In genomic region chrX:39762266-39762841, GRCh38 we compare ENCODE assay signal across 19 cellular contexts.
DNase-seq lines count a peak whose midpoint lies in the region; ATAC-seq and TF ChIP-seq lines count a peak whose summit lies in the region.
"Had no signal": no experiment of that assay in that cellular context is flagged by ENCODE, and none has a peak within 500 bp of the region (broad histone marks: within the 10 kb centered on the region; RNA-seq: fewer than 3 reads in every experiment).

No MANE protein-coding gene starts in this region.

- H3K36me3 ChIP-seq in BE2C = no peaks in the 10 kb centered on the region
- no peaks in the 10 kb centered on the region for H3K36me3 ChIP-seq in brain microvascular endothelial cell (replicated peaks)
- H3K36me3 ChIP-seq in hepatocyte (replicated peaks; ENCODE audit: insufficient read depth, low read depth) = no peaks in the 10 kb centered on the region
- H3K36me3 ChIP-seq: colonic mucosa, MG63, ovary, tibial nerve had no signal

- DNase-seq in BE2C (peak; percentile 36), MV-4-11 (lab: John Stamatoyannopoulos, UW) (peak; percentile 3), brain microvascular endothelial cell (peak; percentile 91), hepatocyte (ENCODE audit: low spot score) (peak; percentile 49), NCI-H2107 (lab: John Stamatoyannopoulos, UW) (no peak), SW480 (ENCODE audit: low spot score) (no peak)
- DNase-seq in stimulated activated CD4-positive, alpha-beta T cell treated with anti-CD3 and anti-CD28 coated beads, Interleukin-4, amount 100 ng/mL, for 4 hours = no peak
- DNase-seq: activated naive CD4-positive, alpha-beta T cell treated with anti-CD3 and anti-CD28 coated beads, Interleukin-2, amount 10 ng/mL, durations not matched to agents 7 days and 5 days; AML-193; colonic mucosa; DMS 273 treated with DMSO at 0.1 percent for 48 hours; H9; immature natural killer cell; MG63; ovary had no signal

- H2AFZ ChIP-seq in hepatocyte = no peak overlapping the region

- H3K9me3 ChIP-seq in BE2C (no peaks in the 10 kb centered on the region), hepatocyte (ENCODE audit: low read depth) (no peaks in the 10 kb centered on the region)
- H3K9me3 ChIP-seq: colonic mucosa, MG63, ovary, tibial nerve had no signal

- H3K9me2 ChIP-seq in hepatocyte (replicated peaks; ENCODE audit: insufficient read depth) = no peaks in the 10 kb centered on the region

- H3K27me3 ChIP-seq in BE2C (no peaks in the 10 kb centered on the region), brain microvascular endothelial cell (replicated peaks) (no peaks in the 10 kb centered on the region), hepatocyte (no peaks in the 10 kb centered on the region)
- H3K27me3 ChIP-seq: colonic mucosa, foreskin keratinocyte, MG63, ovary, tibial nerve had no signal

- no peak overlapping the region for H3K4me2 ChIP-seq in hepatocyte

- in situ Hi-C loops in brain microvascular endothelial cell (cut with HindIII; ENCODE audit: low pct_ligation_motif_present, low sequenced_read_pairs) = no loop called here

- H3K27ac ChIP-seq in brain microvascular endothelial cell (peak overlapping the region; percentile 54), hepatocyte (no peak overlapping the region)
- H3K27ac ChIP-seq: colonic mucosa, foreskin keratinocyte, ovary, tibial nerve, VCaP had no signal

- no peak for ATAC-seq in HG03520 (IDR thresholded peaks at IDR 0.05; ENCODE audit: unreplicated experiment)
- ATAC-seq: foreskin keratinocyte had no signal

- H3K4me1 ChIP-seq in BE2C (no peaks in the 10 kb centered on the region), hepatocyte (ENCODE audit: insufficient read depth) (peaks cover 32% of the 10 kb centered on the region)
- H3K4me1 ChIP-seq: colonic mucosa, foreskin keratinocyte had no signal

- H4K20me1 ChIP-seq in hepatocyte (ENCODE audit: insufficient read depth, poor library complexity, severe bottlenecking) = no peaks in the 10 kb centered on the region

- H3K4me3 ChIP-seq in BE2C (ENCODE audit: low read depth, low read length) (no peak overlapping the region), brain microvascular endothelial cell (ENCODE audit: low read depth, low read length) (no peak overlapping the region), hepatocyte (no peak overlapping the region)
- H3K4me3 ChIP-seq: colonic mucosa, MG63, ovary, tibial nerve had no signal

- no peak for TF ChIP-seq CTCF in BE2C (IDR thresholded peaks at IDR 0.05; ENCODE audit: low read depth, low read length)
- TF ChIP-seq CTCF in brain microvascular endothelial cell (IDR thresholded peaks at IDR 0.05; ENCODE audit: low read depth, low read length, missing control alignments) = no peak
- TF ChIP-seq CTCF in hepatocyte (IDR thresholded peaks at IDR 0.05; ENCODE audit: poor library complexity) = no peak

- no peaks in the 10 kb centered on the region for H3K79me2 ChIP-seq in hepatocyte

- WGBS in hepatocyte (ENCODE audit: low lambda C conversion rate, missing lambda C conversion rate) = 83% methylated on average over 5 of the region's 5 CpGs

Comparison
In these comparisons a context has a peak if more than half of its experiments do, and no peak if none do; other contexts are left out.
1. DNase-seq: peak in BE2C (single experiment), MV-4-11 (single experiment), brain microvascular endothelial cell (single experiment) and hepatocyte (single experiment); none in stimulated activated CD4-positive, alpha-beta T cell treated with anti-CD3 and anti-CD28 coated beads, Interleukin-4, amount 100 ng/mL, for 4 hours (0 of 2), NCI-H2107 (single experiment) and SW480 (single experiment).